Comparison of ENCODE assay signal across 8 cellular contexts in the genomic region with DNA sequence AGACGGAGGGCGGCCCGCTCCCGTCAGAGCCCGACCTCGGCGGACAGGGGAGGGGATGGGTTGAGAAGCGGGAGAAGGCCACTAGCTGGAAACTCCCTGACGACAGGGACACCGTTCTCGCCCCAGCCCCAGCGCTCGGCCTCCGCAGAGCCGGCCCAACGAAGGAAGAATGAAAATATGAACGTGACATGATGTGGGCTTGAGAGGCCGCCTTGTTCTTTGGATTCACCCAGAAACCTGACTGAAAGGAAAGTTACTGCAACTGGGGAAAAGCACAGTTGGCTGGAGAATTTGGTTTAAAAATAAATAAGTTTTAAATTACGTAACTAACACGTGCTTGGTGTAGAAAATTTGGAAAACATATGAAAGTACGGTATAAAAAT. TPM values are rescaled to one million over a fixed set of nuclear protein-coding genes. Genes with fewer than 3 reads are reported as not detected.
DNase-seq lines count a peak whose midpoint lies in the region; ATAC-seq and TF ChIP-seq lines count a peak whose summit lies in the region.

No MANE protein-coding gene starts in this region.

- H3K9ac ChIP-seq in SU-DHL-6 (ENCODE audit: low read length), result peak overlapping the region; percentile 100

- H2AFZ ChIP-seq in SU-DHL-6 (ENCODE audit: low read depth, low read length, severe bottlenecking), result peak overlapping the region; percentile 84

- H3K4me3 ChIP-seq in SU-DHL-6 (ENCODE audit: insufficient read depth, low read length, poor library complexity, severe bottlenecking) (peak overlapping the region; percentile 92), mesodermal cell (ENCODE audit: extremely low read depth, insufficient read depth, low read length, poor library complexity, severe bottlenecking) (peak overlapping the region; percentile 70), thoracic aorta (peak overlapping the region; percentile 93)

- 3 to 5% methylated on average over 11 to 14 of the region's 21 CpGs for WGBS in mesodermal cell (ENCODE audit: insufficient coverage in 2 of 2), 2 experiments

- peaks cover 3% of the 10 kb centered on the region; the same call in 1 of the 2 replicates for H3F3A ChIP-seq in SU-DHL-6 (ENCODE audit: insufficient read depth)

- H3K79me2 ChIP-seq in SU-DHL-6 (ENCODE audit: insufficient read depth, low read length), result no peaks in the 10 kb centered on the region

- no peaks in the 10 kb centered on the region for H3K9me2 ChIP-seq in SU-DHL-6 (replicated peaks; ENCODE audit: insufficient read depth, low read length)

- H3K4me1 ChIP-seq in mesodermal cell (ENCODE audit: control insufficient read depth, insufficient read depth, low read length, poor library complexity, severe bottlenecking) (peaks cover under 1% of the 10 kb centered on the region), thoracic aorta (ENCODE audit: control insufficient read depth in 1 of 2, low read depth in 2 of 2) (peaks cover 15 to 26% of the 10 kb centered on the region in 2 donors)

- no peaks in the 10 kb centered on the region for H4K20me1 ChIP-seq in SU-DHL-6 (ENCODE audit: low read depth, low read length)

- H3K9me3 ChIP-seq in SU-DHL-6 (ENCODE audit: insufficient read depth, low read length) (no peaks in the 10 kb centered on the region), mesodermal cell (ENCODE audit: control insufficient read depth, low read length) (no peaks in the 10 kb centered on the region), thoracic aorta (no peaks in the 10 kb centered on the region)

- H3K36me3 ChIP-seq in SU-DHL-6 (ENCODE audit: low read length) (no peaks in the 10 kb centered on the region), mesodermal cell (ENCODE audit: control insufficient read depth, insufficient read depth, low read length) (no peaks in the 10 kb centered on the region), thoracic aorta (no peaks in the 10 kb centered on the region)

- peak overlapping the region; percentile 71 for H3K27ac ChIP-seq in SU-DHL-6 (ENCODE audit: low read depth, low read length)
- H3K27ac ChIP-seq in mesodermal cell (ENCODE audit: low read depth, low read length, severe bottlenecking), result peak overlapping the region; percentile 92
- peak overlapping the region; percentile 99 for H3K27ac ChIP-seq in thoracic aorta

- TF ChIP-seq CTCF in SU-DHL-6 (IDR thresholded peaks at IDR 0.05; ENCODE audit: insufficient read depth, low read length, poor library complexity, severe bottlenecking) (no peak), thoracic aorta (IDR thresholded peaks at IDR 0.05) (no peak)

- DNase-seq in activated CD4-positive, CD25-positive, alpha-beta regulatory T cell treated with anti-CD3 and anti-CD28 coated beads, Interleukin-2, amount 50 U/mL, for 72 hours, result no peak
- DNase-seq in effector CD8-positive, alpha-beta T cell (lab: John Stamatoyannopoulos, UW), result peak; percentile 38
- DNase-seq in thoracic aorta (ENCODE audit: low spot score) (no peak), DMS79 treated with DMSO at 0.1 percent for 48 hours (lab: John Stamatoyannopoulos, UW) (no peak)

- H3K27me3 ChIP-seq in SU-DHL-6 (ENCODE audit: low read length), result no peaks in the 10 kb centered on the region
- no peaks in the 10 kb centered on the region for H3K27me3 ChIP-seq in thoracic aorta (replicated peaks; ENCODE audit: insufficient read depth)

- H3K4me2 ChIP-seq in SU-DHL-6 (ENCODE audit: low read depth, low read length, poor library complexity, severe bottlenecking), result peak overlapping the region; percentile 84

- peak; percentile 17 to 22 for ATAC-seq in activated CD4-positive, CD25-positive, alpha-beta regulatory T cell treated with anti-CD3 and anti-CD28 coated beads, Interleukin-2, amount 50 U/mL, for 24 hours
- ATAC-seq in HG03064 (IDR thresholded peaks at IDR 0.05; ENCODE audit: low read depth, unreplicated experiment) (peak; percentile 18), thoracic aorta (ENCODE audit: insufficient number of reproducible peaks, low FRiP score, low read depth) (peak; percentile 39)

RNA-seq across cellular contexts. Expression of a gene that starts 21.1 kb away (rescaled TPM):
- polyA plus RNA-seq in mesodermal cell (2013, experiment 1 of 2), result 2.0 TPM
- 1.3 TPM for polyA plus RNA-seq in mesodermal cell (2013, experiment 2 of 2)
- total RNA-seq in thoracic aorta, result under 1 TPM; 0.56 to 0.68 TPM

RNA-seq across cellular contexts. Expression of a gene that starts 40.4 kb away (rescaled TPM):
- 32.5 TPM for polyA plus RNA-seq in mesodermal cell (2013, experiment 1 of 2)
- 25.2 TPM for polyA plus RNA-seq in mesodermal cell (2013, experiment 2 of 2)
- total RNA-seq in thoracic aorta, result 10 to 100 TPM; 27.3 to 46.7 TPM
